In genomic region chr14:64539186-64539552, GRCh38 we compare ENCODE assay signal across 1 cellular context.
TF ChIP-seq lines count a peak whose summit lies in the region.

No MANE protein-coding gene starts in this region.

TF ChIP-seq in H1, 55 proteins besides CTCF, POLR2A, EP300 and RAD21:
- TF ChIP-seq SUZ12 (IDR thresholded peaks at IDR 0.05; ENCODE audit: low read length): no peak
- TF ChIP-seq SIN3A (conservative IDR thresholded peaks at IDR 0.05 in 1 of 2, IDR thresholded peaks at IDR 0.05 in 1 of 2; ENCODE audit: low read depth in 1 of 2, low read length in 2 of 2): no peak
- TF ChIP-seq BCL11A (IDR thresholded peaks at IDR 0.05; ENCODE audit: low read depth in 2 of 2, low read length in 2 of 2): no peak
- TF ChIP-seq CBX5 (IDR thresholded peaks at IDR 0.05; ENCODE audit: low read depth, low read length): no peak
- TF ChIP-seq YY1 (IDR thresholded peaks at IDR 0.05; ENCODE audit: low read depth, low read length): no peak
- TF ChIP-seq SRF (IDR thresholded peaks at IDR 0.05; ENCODE audit: low read depth, low read length): no peak
- no peak for TF ChIP-seq ASH2L (IDR thresholded peaks at IDR 0.05; ENCODE audit: low read length)
- no peak for TF ChIP-seq HDAC2 (IDR thresholded peaks at IDR 0.05; ENCODE audit: borderline replicate concordance in 1 of 2, low read depth in 2 of 2, low read length in 2 of 2)
- TF ChIP-seq SP1 (IDR thresholded peaks at IDR 0.05; ENCODE audit: low read depth, low read length): no peak
- TF ChIP-seq EZH2 (IDR thresholded peaks at IDR 0.05; ENCODE audit: low read depth, low read length, severe bottlenecking): no peak
- no peak for TF ChIP-seq TAF1 (IDR thresholded peaks at IDR 0.05; ENCODE audit: low read depth, low read length)
- no peak for TF ChIP-seq CTBP2 (IDR thresholded peaks at IDR 0.05; ENCODE audit: borderline replicate concordance, insufficient read depth, insufficient read length, low read length)
- TF ChIP-seq, protein P1, sequence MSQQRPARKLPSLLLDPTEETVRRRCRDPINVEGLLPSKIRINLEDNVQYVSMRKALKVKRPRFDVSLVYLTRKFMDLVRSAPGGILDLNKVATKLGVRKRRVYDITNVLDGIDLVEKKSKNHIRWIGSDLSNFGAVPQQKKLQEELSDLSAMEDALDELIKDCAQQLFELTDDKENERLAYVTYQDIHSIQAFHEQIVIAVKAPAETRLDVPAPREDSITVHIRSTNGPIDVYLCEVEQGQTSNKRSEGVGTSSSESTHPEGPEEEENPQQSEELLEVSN (IDR thresholded peaks at IDR 0.05): no peak
- no peak for TF ChIP-seq CHD7 (IDR thresholded peaks at IDR 0.05; ENCODE audit: insufficient replicate concordance, low read length)
- TF ChIP-seq JUN (IDR thresholded peaks at IDR 0.05; ENCODE audit: low read depth, low read length): no peak
- TF ChIP-seq CREB1 (IDR thresholded peaks at IDR 0.05): no peak
- TF ChIP-seq EGR1 (IDR thresholded peaks at IDR 0.05; ENCODE audit: borderline replicate concordance, low read depth, low read length): no peak
